In the genomic region with DNA sequence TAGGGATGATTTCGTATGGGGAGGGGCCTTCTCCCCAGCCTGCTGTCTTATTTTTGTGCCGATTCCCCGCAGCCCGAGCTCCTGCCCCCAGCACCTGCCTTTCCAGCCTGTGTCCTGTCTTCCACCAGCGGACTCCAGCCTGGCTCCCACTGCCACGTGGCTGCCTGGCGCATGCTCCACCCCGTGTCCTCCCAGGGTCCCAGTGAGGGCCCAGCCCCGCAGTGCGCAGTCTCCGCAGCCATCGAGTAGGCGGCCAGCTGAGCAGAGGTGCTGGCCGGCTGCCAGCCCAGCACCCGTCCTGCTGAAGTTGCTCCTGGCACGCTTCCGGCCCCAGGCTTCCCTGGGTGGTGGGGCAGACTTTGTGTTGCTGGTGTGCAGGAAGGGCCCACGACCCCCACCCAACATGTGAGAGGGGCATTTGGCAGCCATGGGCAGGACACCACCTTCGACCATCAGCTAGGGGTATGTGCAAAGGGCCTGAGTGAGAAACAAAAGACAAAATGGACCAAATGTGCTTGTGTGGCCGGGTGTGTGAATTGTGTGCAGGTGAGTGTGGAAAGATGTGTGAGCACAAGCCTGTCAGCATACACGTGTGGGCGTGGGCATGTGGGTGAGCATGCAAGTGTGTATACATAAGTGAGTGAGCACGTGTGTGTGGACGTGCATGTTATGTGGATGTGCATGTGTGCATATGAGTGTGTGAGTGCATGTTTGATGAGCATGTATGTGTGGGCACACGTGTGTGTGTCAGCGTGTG, we compare ENCODE assay signal across 1 cellular context.
TF ChIP-seq lines count a peak whose summit lies in the region.

No MANE protein-coding gene starts in this region.

TF ChIP-seq in GM23338, 12 proteins besides CTCF, POLR2A, EP300 and RAD21 (continued from another document):
- TF ChIP-seq ZNF462 (CRISPR knock-in tag; IDR thresholded peaks at IDR 0.05) = no peak
